11 cellular contexts compared by ENCODE assay signal in genomic region chr11:128424867-128425285, GRCh38.
DNase-seq lines count a peak whose midpoint lies in the region; ATAC-seq, FAIRE-seq and TF ChIP-seq lines count a peak whose summit lies in the region.
"Had no signal": no experiment of that assay in that cellular context is flagged by ENCODE, and none has a peak within 500 bp of the region (broad histone marks: within the 10 kb centered on the region; RNA-seq: fewer than 3 reads in every experiment).

No MANE protein-coding gene starts in this region.

- no peak for TF ChIP-seq POLR2A in K562 (conservative IDR thresholded peaks at IDR 0.05)

- no peak for TF ChIP-seq RAD21 in K562 (CRISPR knock-in tag; conservative IDR thresholded peaks at IDR 0.05 in 1 of 2, IDR thresholded peaks at IDR 0.05 in 1 of 2)

- no peaks in the 10 kb centered on the region for H4K20me1 ChIP-seq in K562 (replicated peaks; ENCODE audit: control insufficient read depth, insufficient read depth, low read length)

- ATAC-seq in K562 (no peak), left lung (peak; percentile 64)

- H3K4me1 ChIP-seq in K562 (replicated peaks in 1 of 2; ENCODE audit: control insufficient read depth in 2 of 2, insufficient read depth in 2 of 2, low read length in 2 of 2) (no peaks in the 10 kb centered on the region), left lung (peaks cover 3 to 6% of the 10 kb centered on the region in 2 donors), skeletal muscle tissue (ENCODE audit: control insufficient read depth in 3 of 3, insufficient read depth in 3 of 3, low read length in 3 of 3) (peaks cover 23 to 38% (median 28%) of the 10 kb centered on the region in 3 donors)

- FAIRE-seq in K562 (lab: Jason Lieb, UNC) = no peak
- FAIRE-seq: G401.6 had no signal

- H3K79me2 ChIP-seq in K562 (ENCODE audit: control insufficient read depth, insufficient read depth, low read length) = no peaks in the 10 kb centered on the region

- H3K27me3 ChIP-seq in K562 (ENCODE audit: control insufficient read depth in 2 of 2, insufficient read depth in 2 of 2, low read length in 2 of 2) (no peaks in the 10 kb centered on the region), left lung (no peaks in the 10 kb centered on the region), skeletal muscle tissue (ENCODE audit: control insufficient read depth in 3 of 3, insufficient read depth in 3 of 3, low read length in 3 of 3) (no peaks in the 10 kb centered on the region)

- H3K27me3 Mint-ChIP-seq in HFFc6 (ENCODE audit: insufficient read depth) = no peaks in the 10 kb centered on the region; the same call in 1 of the 2 replicates

- no peaks in the 10 kb centered on the region for H3K36me3 Mint-ChIP-seq in HFFc6 (ENCODE audit: low read depth)

- H3K36me3 ChIP-seq in K562 (ENCODE audit: control insufficient read depth, insufficient read depth, low read length) (no peaks in the 10 kb centered on the region), left lung (no peaks in the 10 kb centered on the region), skeletal muscle tissue (ENCODE audit: control insufficient read depth in 3 of 3, insufficient read depth in 3 of 3, low read length in 3 of 3) (no peaks in the 10 kb centered on the region)

- POLR2A ChIA-PET in K562 (lab: Yijun Ruan, JAX) = no interaction called here

- no peaks in the 10 kb centered on the region for H3K9me3 ChIP-seq in K562 (replicated peaks; ENCODE audit: control insufficient read depth, insufficient read depth, low read depth, low read length)
- no peaks in the 10 kb centered on the region for H3K9me3 ChIP-seq in left lung
- H3K9me3 ChIP-seq in skeletal muscle tissue (ENCODE audit: control insufficient read depth in 3 of 3, low read length in 3 of 3) = no peaks in the 10 kb centered on the region

- CTCF ChIA-PET in K562 (lab: Yijun Ruan, JAX; ENCODE audit: low intra/inter-chr PET ratio) = no interaction called here

- TF ChIP-seq CTCF in HFFc6 (IDR thresholded peaks at IDR 0.05) (no peak), K562 (IDR thresholded peaks at IDR 0.05 in 2 of 3, conservative IDR thresholded peaks at IDR 0.05 in 1 of 3; ENCODE audit: insufficient read depth in 2 of 3, low read depth in 1 of 3, low read length in 3 of 3) (no peak), left lung (IDR thresholded peaks at IDR 0.05) (no peak)

- DNase-seq in HFFc6 (no peak), K562 (ENCODE audit: extremely low read depth in 1 of 4, low spot score in 3 of 4) (no peak), left lung (peak in 1 of 2 donors; percentile 70), NCI-H2107 treated with DMSO at 0.1 percent for 48 hours (lab: John Stamatoyannopoulos, UW; ENCODE audit: unreplicated experiment) (no peak), EL (no peak), GOT3 (lab: John Stamatoyannopoulos, UW) (no peak)
- no peak for DNase-seq in stimulated activated naive CD4-positive, alpha-beta T cell (lab: John Stamatoyannopoulos, UW)
- DNase-seq: activated effector memory CD4-positive, alpha-beta T cell treated with Interleukin-2 at 50 U/mL for 16 hours; NCI-H2029 treated with DMSO at 0.1 percent for 48 hours had no signal

- no peak overlapping the region for H3K4me2 ChIP-seq in K562 (ENCODE audit: insufficient read depth, low read length)

- no TSS peak for BruUV-seq in K562 (replicated peaks; lab: Mats Ljungman, UMichigan)

- no peak overlapping the region for H3K9ac ChIP-seq in K562 (ENCODE audit: insufficient read depth in 1 of 2, low read depth in 2 of 2, low read length in 2 of 2)
- peak overlapping the region in 2 of 3 donors; percentile 40 to 57 for H3K9ac ChIP-seq in skeletal muscle tissue (ENCODE audit: low read depth in 1 of 3, low read length in 3 of 3)

- in situ Hi-C loops in K562 (cut with MboI) = no loop called here

- H3K4me3 ChIP-seq in K562 (no peak overlapping the region), left lung (no peak overlapping the region), skeletal muscle tissue (ENCODE audit: low read length in 3 of 3) (peak overlapping the region in 2 of 3 donors; percentile 35 to 56)

- H3K27ac ChIP-seq in K562 (ENCODE audit: extremely low read depth, low read depth, low read length) (no peak overlapping the region), left lung (peak overlapping the region; percentile 45 to 68), skeletal muscle tissue (ENCODE audit: low read depth, low read length) (peak overlapping the region; percentile 63)

- intact Hi-C loops in K562 (cut with micrococcal nuclease) = no loop called here
- intact Hi-C loops in left lung (cut with DNase I) = no loop called here

- H3K27ac Mint-ChIP-seq in HFFc6 = peak overlapping the region; percentile 56

- H3K9me3 Mint-ChIP-seq in HFFc6 = 0 out of 2 replicates have a peak, but pooled peaks cover 3% of the 10 kb centered on the region

- H3K4me3 Mint-ChIP-seq in HFFc6 = no peak overlapping the region

- H2AFZ ChIP-seq in K562 (ENCODE audit: low read depth, low read length) = no peak overlapping the region

- peaks cover 46% of the 10 kb centered on the region for H3K4me1 Mint-ChIP-seq in HFFc6 (ENCODE audit: low read depth)

- H3K9me1 ChIP-seq in K562 (ENCODE audit: control insufficient read depth, insufficient read depth, low read length) = no peaks in the 10 kb centered on the region

- TF ChIP-seq EP300 in K562 (IDR thresholded peaks at IDR 0.05; ENCODE audit: low read length) = no peak

- 0% methylated on average over 7 of the region's 8 CpGs for WGBS in K562 (ENCODE audit: insufficient coverage, low coverage, missing lambda C conversion rate)

TF ChIP-seq in K562, 482 proteins besides CTCF, POLR2A, EP300 and RAD21:
- TF ChIP-seq NR2C2 (CRISPR knock-in tag; IDR thresholded peaks at IDR 0.05) (no peak), NR2C2 (tag; IDR thresholded peaks at IDR 0.05) (peak; percentile 54; the same call in 1 of the 2 replicates), E2F3 (CRISPR knock-in tag; IDR thresholded peaks at IDR 0.05) (no peak), TCF7L2 (IDR thresholded peaks at IDR 0.05; ENCODE audit: low read depth, low read length) (no peak), NEUROD1 (IDR thresholded peaks at IDR 0.05; ENCODE audit: borderline replicate concordance, low read depth, low read length, partially characterized antibody) (no peak)
- TF ChIP-seq, protein P1, sequence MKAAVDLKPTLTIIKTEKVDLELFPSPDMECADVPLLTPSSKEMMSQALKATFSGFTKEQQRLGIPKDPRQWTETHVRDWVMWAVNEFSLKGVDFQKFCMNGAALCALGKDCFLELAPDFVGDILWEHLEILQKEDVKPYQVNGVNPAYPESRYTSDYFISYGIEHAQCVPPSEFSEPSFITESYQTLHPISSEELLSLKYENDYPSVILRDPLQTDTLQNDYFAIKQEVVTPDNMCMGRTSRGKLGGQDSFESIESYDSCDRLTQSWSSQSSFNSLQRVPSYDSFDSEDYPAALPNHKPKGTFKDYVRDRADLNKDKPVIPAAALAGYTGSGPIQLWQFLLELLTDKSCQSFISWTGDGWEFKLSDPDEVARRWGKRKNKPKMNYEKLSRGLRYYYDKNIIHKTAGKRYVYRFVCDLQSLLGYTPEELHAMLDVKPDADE (conservative IDR thresholded peaks at IDR 0.05; ENCODE audit: control insufficient read depth, low read depth, low read length) = no peak

Comparison
In these comparisons a context has a peak if more than half of its experiments do, and no peak if none do; other contexts are left out.
1. H3K4me3 ChIP-seq: peak in skeletal muscle tissue (2 of 3); none in K562 (single experiment) and left lung (0 of 2).
2. H3K9ac ChIP-seq: peak in skeletal muscle tissue (2 of 3); none in K562 (0 of 2).